ENCODE assay signal across 23 cellular contexts in genomic region chr20:58967652-58968429, GRCh38. TPM values are rescaled to one million over a fixed set of nuclear protein-coding genes. Genes with fewer than 3 reads are reported as not detected.
A peak's percentile ranks its signal among the peaks of the same experiment; 100 is the strongest.
DNase-seq lines count a peak whose midpoint lies in the region; ATAC-seq, FAIRE-seq and TF ChIP-seq lines count a peak whose summit lies in the region.
"Had no signal": no experiment of that assay in that cellular context is flagged by ENCODE, and none has a peak within 500 bp of the region (broad histone marks: within the 10 kb centered on the region; RNA-seq: fewer than 3 reads in every experiment).

No MANE protein-coding gene starts in this region.

- no peak overlapping the region for H3K9ac ChIP-seq in K562 (ENCODE audit: insufficient read depth in 1 of 2, low read depth in 2 of 2, low read length in 2 of 2)
- H3K9ac ChIP-seq in neuronal stem cell (ENCODE audit: low read depth, low read length, poor library complexity), result no peak overlapping the region

- H3K27me3 ChIP-seq in K562 (ENCODE audit: control insufficient read depth in 2 of 2, insufficient read depth in 2 of 2, low read length in 2 of 2) (peaks cover 31 to 34% of the 10 kb centered on the region in 2 experiments), neuronal stem cell (ENCODE audit: control insufficient read depth in 3 of 3, insufficient read depth in 3 of 3, low read depth in 1 of 3, low read length in 3 of 3) (no peaks in the 10 kb centered on the region)

- no peaks in the 10 kb centered on the region for H3K4me1 ChIP-seq in K562 (replicated peaks in 1 of 2; ENCODE audit: control insufficient read depth in 2 of 2, insufficient read depth in 2 of 2, low read length in 2 of 2)
- peaks cover 0 to 11% of the 10 kb centered on the region in 2 donors for H3K4me1 ChIP-seq in neuronal stem cell (ENCODE audit: control insufficient read depth in 2 of 2, insufficient read depth in 1 of 2, low read depth in 1 of 2, low read length in 2 of 2)
- H3K4me1 ChIP-seq: A549, Caco-2, HAP-1 had no signal

- BruUV-seq in K562 (replicated peaks; lab: Mats Ljungman, UMichigan), result no TSS peak

- H3K79me1 ChIP-seq in neuronal stem cell (ENCODE audit: low read depth, low read length), result no peaks in the 10 kb centered on the region

- no peak overlapping the region for H4K8ac ChIP-seq in neuronal stem cell (ENCODE audit: low read depth, low read length)

- no peak overlapping the region for H3K14ac ChIP-seq in neuronal stem cell (ENCODE audit: low read length)

- H2BK5ac ChIP-seq in neuronal stem cell (ENCODE audit: low read length), result peak overlapping the region; percentile 40

- H3K27ac ChIP-seq in K562 (ENCODE audit: extremely low read depth, low read depth, low read length) (no peak overlapping the region), neuronal stem cell (replicated peaks; ENCODE audit: low read length) (no peak overlapping the region)
- H3K27ac ChIP-seq: 22Rv1, A549, C4-2B, HL-60 had no signal

- H2BK15ac ChIP-seq in neuronal stem cell (ENCODE audit: low read length), result no peak overlapping the region

- no peaks in the 10 kb centered on the region for H3K9me1 ChIP-seq in K562 (ENCODE audit: control insufficient read depth, insufficient read depth, low read length)

- no peak for TF ChIP-seq RAD21 in K562 (CRISPR knock-in tag; conservative IDR thresholded peaks at IDR 0.05 in 1 of 2, IDR thresholded peaks at IDR 0.05 in 1 of 2)

- in situ Hi-C loops in K562 (cut with MboI), result no loop called here

- no peak overlapping the region for H3K4me2 ChIP-seq in K562 (ENCODE audit: insufficient read depth, low read length)
- H3K4me2 ChIP-seq in neuronal stem cell (ENCODE audit: insufficient read depth, low read length, poor library complexity, severe bottlenecking), result no peak overlapping the region
- H3K4me2 ChIP-seq: A549 had no signal

- H3K23ac ChIP-seq in neuronal stem cell (ENCODE audit: low read depth, low read length, poor library complexity), result no peak overlapping the region

- intact Hi-C loops in K562 (cut with micrococcal nuclease), result no loop called here

- CTCF ChIA-PET in K562 (lab: Yijun Ruan, JAX; ENCODE audit: low intra/inter-chr PET ratio), result interaction anchor here (0.6 kb wide), 1 partner anchor 1339 kb away, joined by 3 read pairs; no protein-coding TSS in a partner anchor

- H2AFZ ChIP-seq in K562 (ENCODE audit: low read depth, low read length) (no peak overlapping the region), neuronal stem cell (ENCODE audit: low read length) (no peak overlapping the region)

- no peak for TF ChIP-seq CTCF in K562 (IDR thresholded peaks at IDR 0.05 in 2 of 3, conservative IDR thresholded peaks at IDR 0.05 in 1 of 3; ENCODE audit: insufficient read depth in 2 of 3, low read depth in 1 of 3, low read length in 3 of 3)

- no peak overlapping the region for H3K4ac ChIP-seq in neuronal stem cell (ENCODE audit: low read length)

- peak overlapping the region; percentile 72 for H3K18ac ChIP-seq in neuronal stem cell (ENCODE audit: low read length)

- 0% methylated on average over 10 of the region's 10 CpGs for WGBS in K562 (ENCODE audit: insufficient coverage, low coverage, missing lambda C conversion rate)
- WGBS in neuronal stem cell (ENCODE audit: extremely low coverage in 2 of 2, insufficient read length in 2 of 2, insufficient replicate concordance in 1 of 2), 2 donors, result no CpG with 5 or more reads among the region's 10 CpGs

- H4K91ac ChIP-seq in neuronal stem cell (ENCODE audit: low read depth, low read length, poor library complexity), result peak overlapping the region; percentile 4

- H3K36me3 ChIP-seq in K562 (ENCODE audit: control insufficient read depth, insufficient read depth, low read length) (no peaks in the 10 kb centered on the region), neuronal stem cell (replicated peaks in 1 of 2; ENCODE audit: control insufficient read depth in 2 of 2, insufficient read depth in 2 of 2, low read length in 2 of 2) (no peaks in the 10 kb centered on the region)
- H3K36me3 ChIP-seq: HAP-1 had no signal

- no peak for FAIRE-seq in K562 (lab: Jason Lieb, UNC)
- FAIRE-seq: A549, D721Med, GM12892, GM18507 had no signal

- H3K79me2 ChIP-seq in K562 (ENCODE audit: control insufficient read depth, insufficient read depth, low read length), result no peaks in the 10 kb centered on the region

- TF ChIP-seq EP300 in K562 (IDR thresholded peaks at IDR 0.05; ENCODE audit: low read length), result no peak

- no peak overlapping the region for H2BK120ac ChIP-seq in neuronal stem cell (ENCODE audit: low read depth, low read length)

- H3K4me3 ChIP-seq in K562 (no peak overlapping the region), neuronal stem cell (ENCODE audit: low read length in 2 of 2) (no peak overlapping the region)
- H3K4me3 ChIP-seq: A549, HAP-1 had no signal

- H4K20me1 ChIP-seq in K562 (replicated peaks; ENCODE audit: control insufficient read depth, insufficient read depth, low read length), result no peaks in the 10 kb centered on the region

- H3K9me3 ChIP-seq in K562 (replicated peaks; ENCODE audit: control insufficient read depth, insufficient read depth, low read depth, low read length) (no peaks in the 10 kb centered on the region), neuronal stem cell (replicated peaks in 1 of 2; ENCODE audit: control insufficient read depth in 2 of 2, insufficient read depth in 1 of 2, low read depth in 1 of 2, low read length in 2 of 2) (no peaks in the 10 kb centered on the region)

- peak; percentile 33 for DNase-seq in activated CD8-positive, alpha-beta memory T cell treated with anti-CD3 and anti-CD28 coated beads for 24 hours
- DNase-seq in activated CD8-positive, alpha-beta memory T cell treated with anti-CD3 and anti-CD28 coated beads, Interleukin-2, amount 50 U/mL, for 4 hours, result no peak
- DNase-seq in K562 (ENCODE audit: extremely low read depth in 1 of 4, low spot score in 3 of 4), result no peak
- no peak for DNase-seq in neuronal stem cell (ENCODE audit: low spot score)
- no peak for DNase-seq in pons (ENCODE audit: low spot score)
- DNase-seq: AML-193; CD4-positive, alpha-beta T cell; DMS79; GDM1 had no signal

- H2BK12ac ChIP-seq in neuronal stem cell (ENCODE audit: low read length), result no peak overlapping the region

- POLR2A ChIA-PET in K562 (lab: Yijun Ruan, JAX), result no interaction called here

- H2AK5ac ChIP-seq in neuronal stem cell (ENCODE audit: low read depth, low read length), result peak overlapping the region; percentile 34

- no peak for TF ChIP-seq POLR2A in K562 (conservative IDR thresholded peaks at IDR 0.05)

- ATAC-seq in K562 (peak; percentile 63), HG02571 (IDR thresholded peaks at IDR 0.05; ENCODE audit: unreplicated experiment) (no peak), GM21576 (IDR thresholded peaks at IDR 0.05; ENCODE audit: unreplicated experiment) (no peak)
- ATAC-seq: A549 had no signal

RNA-seq across cellular contexts. Expression of gene NELFCD, which starts 13.2 kb away (rescaled TPM):
- total RNA-seq in K562 (2011; cell fraction: chromatin; rRNA removed; ENCODE audit: low replicate concordance), result 499 and 562 TPM in 2 replicates
- 227 and 235 TPM in 2 replicates for total RNA-seq in K562 (2011; cell fraction: nucleolus; rRNA removed)
- 274 and 301 TPM in 2 replicates for total RNA-seq in K562 (2011; cell fraction: nucleoplasm; rRNA removed)
- 96.5 and 113 TPM in 2 replicates for total RNA-seq in K562 (2014; rRNA removed)
- 77.9 and 80.6 TPM in 2 replicates for total RNA-seq in K562 (2014; rRNA removed; fragmentation: Illumina TruSeq; extraction: Trizol)
- total RNA-seq in K562 (2015; rRNA removed; fragmentation: Illumina TruSeq; extraction: Trizol), result 84.7 and 86.6 TPM in 2 replicates
- 111 and 116 TPM in 2 replicates for total RNA-seq in K562 (2021)
- 138 and 163 TPM in 2 replicates for polyA plus RNA-seq in K562 (2011; rRNA removed)
- polyA plus RNA-seq in K562 (2011; cell fraction: cytosol; rRNA removed), result 115 and 130 TPM in 2 replicates
- 305 and 361 TPM in 2 replicates for polyA plus RNA-seq in K562 (2011; cell fraction: nucleus; rRNA removed)
- 93.4 and 101 TPM in 2 replicates for polyA plus RNA-seq in K562 (2012)
- polyA plus RNA-seq in K562 (2014; fragmentation: Illumina TruSeq; extraction: Trizol), result 136 and 137 TPM in 2 replicates
- 10 to 100 TPM; 11.7 to 22.2 TPM for polyA plus RNA-seq in K562 (2014; fragmentation: Nextera tagmentation; extraction: Ambion mirVana)
- polyA plus RNA-seq in K562 (2014; rRNA removed), result 121 and 123 TPM in 2 replicates
- polyA minus RNA-seq in K562 (2011; rRNA and poly(A)+ RNA removed), result 159 and 203 TPM in 2 replicates
- polyA minus RNA-seq in K562 (2011; cell fraction: cytosol; rRNA and poly(A)+ RNA removed), result 57.0 and 63.8 TPM in 2 replicates
- polyA minus RNA-seq in K562 (2011; cell fraction: nucleus; rRNA and poly(A)+ RNA removed), result 68.1 and 105 TPM in 2 replicates
- 55.6 TPM for polyA plus RNA-seq in neuronal stem cell (2013, experiment 1 of 2)
- 57.2 TPM for polyA plus RNA-seq in neuronal stem cell (2013, experiment 2 of 2)

RNA-seq across cellular contexts. Expression of gene CTSZ, which starts 39.2 kb away (rescaled TPM):
- 52.6 and 123 TPM in 2 replicates for total RNA-seq in K562 (2011; cell fraction: chromatin; rRNA removed; ENCODE audit: low replicate concordance)
- 146 and 149 TPM in 2 replicates for total RNA-seq in K562 (2011; cell fraction: nucleolus; rRNA removed)
- total RNA-seq in K562 (2011; cell fraction: nucleoplasm; rRNA removed), result 120 and 126 TPM in 2 replicates
- total RNA-seq in K562 (2014; rRNA removed), result 73.2 and 83.8 TPM in 2 replicates
- 62.6 and 63.8 TPM in 2 replicates for total RNA-seq in K562 (2014; rRNA removed; fragmentation: Illumina TruSeq; extraction: Trizol)
- 82.8 and 82.9 TPM in 2 replicates for total RNA-seq in K562 (2015; rRNA removed; fragmentation: Illumina TruSeq; extraction: Trizol)
- total RNA-seq in K562 (2021), result 84.7 and 97.7 TPM in 2 replicates
- 83.8 and 93.1 TPM in 2 replicates for polyA plus RNA-seq in K562 (2011; rRNA removed)
- polyA plus RNA-seq in K562 (2011; cell fraction: cytosol; rRNA removed), result 81.2 and 107 TPM in 2 replicates
- 54.7 and 64.6 TPM in 2 replicates for polyA plus RNA-seq in K562 (2011; cell fraction: nucleus; rRNA removed)
- polyA plus RNA-seq in K562 (2012), result 79.3 and 95.2 TPM in 2 replicates
- 123 and 143 TPM in 2 replicates for polyA plus RNA-seq in K562 (2014; fragmentation: Illumina TruSeq; extraction: Trizol)
- polyA plus RNA-seq in K562 (2014; fragmentation: Nextera tagmentation; extraction: Ambion mirVana), result 1 to 10 TPM; 1.6 to 5.3 TPM
- 96.2 and 107 TPM in 2 replicates for polyA plus RNA-seq in K562 (2014; rRNA removed)
- 59.9 and 68.2 TPM in 2 replicates for polyA minus RNA-seq in K562 (2011; rRNA and poly(A)+ RNA removed)
- 34.4 and 34.8 TPM in 2 replicates for polyA minus RNA-seq in K562 (2011; cell fraction: cytosol; rRNA and poly(A)+ RNA removed)
- 24.1 and 25.5 TPM in 2 replicates for polyA minus RNA-seq in K562 (2011; cell fraction: nucleus; rRNA and poly(A)+ RNA removed)
- polyA plus RNA-seq in neuronal stem cell (2013, experiment 1 of 2), result 32.2 TPM
- 31.5 TPM for polyA plus RNA-seq in neuronal stem cell (2013, experiment 2 of 2)

RNA-seq across cellular contexts. Expression of gene TUBB1, which starts 51.4 kb away (rescaled TPM):
- total RNA-seq in K562 (2011; cell fraction: chromatin; rRNA removed; ENCODE audit: low replicate concordance), result 1.4 and 3.2 TPM in 2 replicates
- 1.7 and 2.1 TPM in 2 replicates for total RNA-seq in K562 (2011; cell fraction: nucleolus; rRNA removed)
- total RNA-seq in K562 (2011; cell fraction: nucleoplasm; rRNA removed), result 2.0 and 2.8 TPM in 2 replicates
- total RNA-seq in K562 (2014; rRNA removed) (1.7 and 2.1 TPM in 2 replicates), K562 (2014; rRNA removed; fragmentation: Illumina TruSeq; extraction: Trizol) (2.3 and 2.8 TPM in 2 replicates), K562 (2015; rRNA removed; fragmentation: Illumina TruSeq; extraction: Trizol) (2.0 and 2.4 TPM in 2 replicates), K562 (2021) (1.9 and 3.9 TPM in 2 replicates)
- polyA plus RNA-seq in K562 (2011; rRNA removed) (1.1 and 3.6 TPM in 2 replicates), K562 (2014; fragmentation: Illumina TruSeq; extraction: Trizol) (3.1 and 4.1 TPM in 2 replicates), K562 (2014; fragmentation: Nextera tagmentation; extraction: Ambion mirVana) (1 to 10 TPM; 1.5 to 1.6 TPM), K562 (2014; rRNA removed) (1.9 and 3.0 TPM in 2 replicates)
- 0.69 and 3.4 TPM in 2 replicates for polyA plus RNA-seq in K562 (2011; cell fraction: cytosol; rRNA removed)
- polyA plus RNA-seq in K562 (2011; cell fraction: nucleus; rRNA removed), result 0.51 and 1.8 TPM in 2 replicates
- 2.3 and 3.8 TPM in 2 replicates for polyA plus RNA-seq in K562 (2012)
- polyA minus RNA-seq in K562 (2011; rRNA and poly(A)+ RNA removed), result 1.6 and 4.3 TPM in 2 replicates
- 0.64 and 1.7 TPM in 2 replicates for polyA minus RNA-seq in K562 (2011; cell fraction: cytosol; rRNA and poly(A)+ RNA removed)
- polyA minus RNA-seq in K562 (2011; cell fraction: nucleus; rRNA and poly(A)+ RNA removed), result 0.89 and 1.3 TPM in 2 replicates
- polyA plus RNA-seq in neuronal stem cell (2013, experiment 1 of 2), result not detected
- polyA plus RNA-seq in neuronal stem cell (2013, experiment 2 of 2), result not detected
- total RNA-seq: Daoy, H4, HT1080 had no signal
